Comparison of ENCODE assay signal across 16 cellular contexts in genomic region chr13:23268441-23268840, GRCh38.
DNase-seq lines count a peak whose midpoint lies in the region; ATAC-seq lines count a peak whose summit lies in the region.
"Had no signal": no experiment of that assay in that cellular context is flagged by ENCODE, and none has a peak within 500 bp of the region (broad histone marks: within the 10 kb centered on the region; RNA-seq: fewer than 3 reads in every experiment).

No MANE protein-coding gene starts in this region.

- H3K9me3 ChIP-seq in T-helper 17 cell (ENCODE audit: control insufficient read depth, low read length, poor library complexity, severe bottlenecking): no peaks in the 10 kb centered on the region

- DNase-seq in activated T-cell treated with anti-CD3 and anti-CD28 coated beads for 48 hours (ENCODE audit: low read depth) (peak; percentile 3), T-helper 17 cell (no peak), NCI-H1436 (lab: John Stamatoyannopoulos, UW) (no peak), NCI-H748 treated with DMSO at 0.1 percent for 48 hours (lab: John Stamatoyannopoulos, UW) (no peak), head of caudate nucleus (no peak)
- no peak for DNase-seq in activated T-cell treated with anti-CD3 and anti-CD28 coated beads, Interleukin-2, amount 50 U/mL, for 1 hour
- peak; percentile 38 for DNase-seq in stimulated activated CD8-positive, alpha-beta memory T cell treated with anti-CD3 and anti-CD28 coated beads, Interleukin-4, amount 100 ng/mL, for 48 hours
- DNase-seq: activated CD4-positive, alpha-beta T cell treated with anti-CD3 and anti-CD28 coated beads, Interleukin-2, amount 10 ng/mL, durations not matched to agents 7 days and 5 days; brain microvascular endothelial cell; H7; immature natural killer cell; NCI-H2171 treated with DMSO at 0.1 percent for 48 hours; nephron progenitor cell had no signal

- H3K4me1 Mint-ChIP-seq in T-helper 17 cell: peaks cover 8% of the 10 kb centered on the region
- H3K4me1 Mint-ChIP-seq: immature natural killer cell had no signal

- intact Hi-C loops in head of caudate nucleus (cut with DNase I): no loop called here

- no peak overlapping the region for H3K27ac Mint-ChIP-seq in T-helper 17 cell
- H3K27ac Mint-ChIP-seq: activated CD4-positive, alpha-beta T cell treated with anti-CD3 and anti-CD28 coated beads, Interleukin-2, amount 10 ng/mL, durations not matched to agents 7 days and 5 days; IgD-negative memory B cell; immature natural killer cell; nephron progenitor cell had no signal

- ATAC-seq in GM21786 (IDR thresholded peaks at IDR 0.05; ENCODE audit: unreplicated experiment) (peak; percentile 87), T-helper 17 cell (peak; percentile 68)
- ATAC-seq: esophagus mucosa had no signal

- H3K27me3 Mint-ChIP-seq in T-helper 17 cell: peaks cover 7% of the 10 kb centered on the region
- H3K27me3 Mint-ChIP-seq: IgD-negative memory B cell had no signal

- H3K36me3 Mint-ChIP-seq in T-helper 17 cell (ENCODE audit: low read depth): no peaks in the 10 kb centered on the region
- H3K36me3 Mint-ChIP-seq: IgD-negative memory B cell, immature natural killer cell had no signal

- no peak overlapping the region for H3K4me3 Mint-ChIP-seq in T-helper 17 cell
- H3K4me3 Mint-ChIP-seq: activated CD4-positive, alpha-beta T cell treated with anti-CD3 and anti-CD28 coated beads, Interleukin-2, amount 10 ng/mL, durations not matched to agents 7 days and 5 days; IgD-negative memory B cell; immature natural killer cell; nephron progenitor cell had no signal

Comparison
In these comparisons a context has a peak if more than half of its experiments do, and no peak if none do; other contexts are left out.
1. DNase-seq: peak in activated T-cell treated with anti-CD3 and anti-CD28 coated beads for 48 hours (single experiment) and stimulated activated CD8-positive, alpha-beta memory T cell treated with anti-CD3 and anti-CD28 coated beads, Interleukin-4, amount 100 ng/mL, for 48 hours (single experiment); none in activated T-cell treated with anti-CD3 and anti-CD28 coated beads, Interleukin-2, amount 50 U/mL, for 1 hour (single experiment), T-helper 17 cell (0 of 3), NCI-H1436 (single experiment), NCI-H748 treated with DMSO at 0.1 percent for 48 hours (single experiment) and head of caudate nucleus (0 of 42).